Comparison of ENCODE assay signal across 9 cellular contexts in genomic region chr2:12510070-12510469, GRCh38.
"Had no signal": no experiment of that assay in that cellular context is flagged by ENCODE, and none has a peak within 500 bp of the region (broad histone marks: within the 10 kb centered on the region; RNA-seq: fewer than 3 reads in every experiment).

No MANE protein-coding gene starts in this region.

- H3K4me3 Mint-ChIP-seq: GM23338, H9, HFFc6 had no signal

- H3K4me2 ChIP-seq: GM23338 had no signal

- DNase-seq: GM23248, GOT3, H7, H9, HCEC 1CT, HFFc6 had no signal

- H3K9me3 Mint-ChIP-seq: GM23338, H9 had no signal

- H3K27ac ChIP-seq: GM23248 had no signal

- H3K9me3 ChIP-seq: HAP-1 had no signal

- H3K27ac Mint-ChIP-seq: GM23338, H9, HFFc6 had no signal

- H2AFZ ChIP-seq: GM23248, GM23338 had no signal

- H3K9ac ChIP-seq: GM23248 had no signal

- H3K36me3 ChIP-seq: HAP-1 had no signal

- ATAC-seq: GM23338, HCT116 had no signal

- H3K4me1 Mint-ChIP-seq: GM23338 had no signal

- H3K4me3 ChIP-seq: GM23248, GM23338, HAP-1 had no signal

- H3K4me1 ChIP-seq: HAP-1 had no signal
